In genomic region chr1:226677121-226678020, GRCh38 we compare ENCODE assay signal across 8 cellular contexts.
DNase-seq lines count a peak whose midpoint lies in the region; ATAC-seq lines count a peak whose summit lies in the region.

No MANE protein-coding gene starts in this region.

- DNase-seq in EH (ENCODE audit: low read depth) (peak; percentile 94), T follicular helper cell (ENCODE audit: low read depth) (peak; percentile 77), astrocyte of the hippocampus (ENCODE audit: low read depth, low spot score) (peak; percentile 65), hypothalamus (lab: John Stamatoyannopoulos, UW) (peak in 37 of 51 donors; percentile 27 to 88 (median 65)), NCI-H146 treated with DMSO at 0.1 percent for 48 hours (lab: John Stamatoyannopoulos, UW; ENCODE audit: unreplicated experiment) (no peak), mesenteric fat pad (ENCODE audit: low spot score) (no peak)
- DNase-seq in stimulated activated CD4-positive, alpha-beta T cell treated with anti-CD3 and anti-CD28 coated beads, Interleukin-1b, Interleukin-23, amount 100 ng/mL, for 48 hours, result peak; percentile 71

- ATAC-seq in HG03108 (IDR thresholded peaks at IDR 0.05; ENCODE audit: unreplicated experiment), result peak; percentile 39

Comparison
In these comparisons a context has a peak if more than half of its experiments do, and no peak if none do; other contexts are left out.
1. DNase-seq: peak in EH (single experiment), T follicular helper cell (single experiment), astrocyte of the hippocampus (single experiment), hypothalamus (37 of 51) and stimulated activated CD4-positive, alpha-beta T cell treated with anti-CD3 and anti-CD28 coated beads, Interleukin-1b, Interleukin-23, amount 100 ng/mL, for 48 hours (single experiment); none in NCI-H146 treated with DMSO at 0.1 percent for 48 hours (single experiment) and mesenteric fat pad (single experiment).